ENCODE assay signal across 19 cellular contexts in genomic region chr3:183662099-183662498, GRCh38. TPM values are rescaled to one million over a fixed set of nuclear protein-coding genes. Genes with fewer than 3 reads are reported as not detected.
DNase-seq lines count a peak whose midpoint lies in the region; ATAC-seq, FAIRE-seq and TF ChIP-seq lines count a peak whose summit lies in the region.
"Had no signal": no experiment of that assay in that cellular context is flagged by ENCODE, and none has a peak within 500 bp of the region (broad histone marks: within the 10 kb centered on the region; RNA-seq: fewer than 3 reads in every experiment).

No MANE protein-coding gene starts in this region.

- no peaks in the 10 kb centered on the region for H3K9me3 ChIP-seq in pancreas
- H3K9me3 ChIP-seq in transverse colon = no peaks in the 10 kb centered on the region
- H3K9me3 ChIP-seq: SJCRH30 had no signal

- H3K4me1 Mint-ChIP-seq in brain = peaks cover 46% of the 10 kb centered on the region

- H3K36me3 Mint-ChIP-seq in brain = peaks cover 90% of the 10 kb centered on the region

- H3K4me3 ChIP-seq in fibroblast of mammary gland (ENCODE audit: control insufficient read depth, low read depth, low read length) (no peak overlapping the region), pancreas (no peak overlapping the region), transverse colon (no peak overlapping the region), brain microvascular endothelial cell (ENCODE audit: low read depth, low read length) (no peak overlapping the region)
- H3K4me3 ChIP-seq: PC-9, SJCRH30 had no signal

- H3K9me3 Mint-ChIP-seq in brain = peaks cover 8 to 24% (median 15%) of the 10 kb centered on the region in 5 experiments

- in situ Hi-C loops in transverse colon (cut with MboI; ENCODE audit: low pct_ligation_motif_present in 1 of 4, low pct_unique_long_range_greater_than_20kb in 1 of 4, low sequenced_read_pairs in 3 of 4) = no loop called here
- in situ Hi-C loops in brain microvascular endothelial cell (cut with HindIII; ENCODE audit: low pct_ligation_motif_present, low sequenced_read_pairs) = no loop called here

- TF ChIP-seq CTCF in brain (conservative IDR thresholded peaks at IDR 0.05) = no peak
- TF ChIP-seq CTCF in fibroblast of mammary gland (conservative IDR thresholded peaks at IDR 0.05; ENCODE audit: control insufficient read depth, insufficient read depth, low read depth, low read length) = no peak
- no peak for TF ChIP-seq CTCF in pancreas (IDR thresholded peaks at IDR 0.05)
- no peak for TF ChIP-seq CTCF in transverse colon (IDR thresholded peaks at IDR 0.05)
- no peak for TF ChIP-seq CTCF in brain microvascular endothelial cell (IDR thresholded peaks at IDR 0.05; ENCODE audit: low read depth, low read length, missing control alignments)

- H3K27ac ChIP-seq in pancreas = no peak overlapping the region
- no peak overlapping the region for H3K27ac ChIP-seq in transverse colon
- no peak overlapping the region for H3K27ac ChIP-seq in brain microvascular endothelial cell
- H3K27ac ChIP-seq: PC-9, SJCRH30 had no signal

- no peak for FAIRE-seq in pancreas (lab: Jason Lieb, UNC)

- 7 to 30% methylated on average over 3 of the region's 3 CpGs for WGBS in pancreas, 2 donors
- WGBS in transverse colon (ENCODE audit: low coverage in 1 of 2), 2 donors = 82 to 93% methylated on average over 3 of the region's 3 CpGs

- H3K4me1 ChIP-seq in pancreas = peaks cover 0 to 10% (median 0%) of the 10 kb centered on the region in 3 donors
- peaks cover 0 to 16% (median 5%) of the 10 kb centered on the region in 4 donors for H3K4me1 ChIP-seq in transverse colon
- H3K4me1 ChIP-seq: SJCRH30 had no signal

- DNase-seq in GM03348 (ENCODE audit: low spot score) (peak; percentile 18), fibroblast of mammary gland (ENCODE audit: low read depth) (peak; percentile 12), pancreas (no peak), transverse colon (no peak), brain microvascular endothelial cell (no peak), mesenteric fat pad (ENCODE audit: low spot score) (no peak)
- DNase-seq: DMS153, DND-41, Kasumi-1, NCI-H1092 treated with DMSO at 0.1 percent for 48 hours, NCI-H1436 treated with DMSO at 0.1 percent for 48 hours, NCI-H187 treated with DMSO at 0.1 percent for 48 hours, NCI-H2107, NCI-H526 treated with DMSO at 0.1 percent for 48 hours, PC-9, SJCRH30 had no signal

- peak overlapping the region in 2 of 5 experiments; percentile 34 to 36 for H3K27ac Mint-ChIP-seq in brain

- H3K27me3 Mint-ChIP-seq in brain = no peaks in the 10 kb centered on the region

- H3K4me3 Mint-ChIP-seq in brain = peak overlapping the region in 3 of 5 experiments; percentile 60 to 66 (median 61)

- no peak for TF ChIP-seq POLR2A in transverse colon (IDR thresholded peaks at IDR 0.05)

- intact Hi-C loops in pancreas (cut with DNase I) (no loop called here), transverse colon (cut with DNase I; ENCODE audit: low total_unique reads) (no loop called here)

- H3K27me3 ChIP-seq in pancreas (no peaks in the 10 kb centered on the region), transverse colon (no peaks in the 10 kb centered on the region), brain microvascular endothelial cell (replicated peaks) (no peaks in the 10 kb centered on the region)
- H3K27me3 ChIP-seq: SJCRH30 had no signal

- H3K36me3 ChIP-seq in pancreas (peaks cover 0 to 33% (median 13%) of the 10 kb centered on the region in 3 donors), transverse colon (peaks cover 0 to 40% (median 19%) of the 10 kb centered on the region in 4 donors), brain microvascular endothelial cell (replicated peaks) (peaks cover under 1% of the 10 kb centered on the region)

- ATAC-seq in pancreas (peak in 3 of 4 donors; percentile 36 to 58 (median 39)), HG03045 (IDR thresholded peaks at IDR 0.05; ENCODE audit: unreplicated experiment) (no peak)
- ATAC-seq: Right ventricle myocardium inferior had no signal

- no peak for TF ChIP-seq EP300 in transverse colon (IDR thresholded peaks at IDR 0.05; ENCODE audit: low read depth)

RNA-seq across cellular contexts. Expression of gene KLHL24, which starts 26.7 kb away (rescaled TPM):
- polyA plus RNA-seq in brain (ENCODE audit: insufficient read depth, low read depth, low replicate concordance) = 16.8 TPM
- 10 to 100 TPM; 21.3 to 40.8 (median 24.5) TPM for total RNA-seq in pancreas
- polyA plus RNA-seq in pancreas = 1 to 10 TPM; 5.7 to 6.2 TPM
- 100 to 1,000 TPM in 1 of 4 donors, 10 to 100 TPM in 3; 28.4 to 108 (median 65.4) TPM for total RNA-seq in transverse colon
- total RNA-seq in mesenteric fat pad = 28.9 TPM

RNA-seq across cellular contexts. Expression of gene YEATS2, which starts 35.5 kb away (rescaled TPM):
- polyA plus RNA-seq in brain (ENCODE audit: insufficient read depth, low read depth, low replicate concordance) = 23.4 TPM
- 10 to 100 TPM in 1 of 6 donors, 1 to 10 TPM in 5; 5.8 to 12.8 (median 6.8) TPM for total RNA-seq in pancreas
- polyA plus RNA-seq in pancreas = 1 to 10 TPM; 5.7 to 6.2 TPM
- total RNA-seq in transverse colon = 10 to 100 TPM; 10.1 to 23.2 (median 16.1) TPM
- total RNA-seq in mesenteric fat pad = 21.4 TPM

Comparison
In these comparisons a context has a peak if more than half of its experiments do, and no peak if none do; other contexts are left out.
1. DNase-seq: peak in GM03348 (single experiment) and fibroblast of mammary gland (single experiment); none in pancreas (0 of 6), transverse colon (single experiment), brain microvascular endothelial cell (single experiment) and mesenteric fat pad (single experiment).